In genomic region chr15:74725845-74726773, GRCh38 we compare ENCODE assay signal across 8 cellular contexts. TPM values are rescaled to one million over a fixed set of nuclear protein-coding genes. Genes with fewer than 3 reads are reported as not detected.
A peak's percentile ranks its signal among the peaks of the same experiment; 100 is the strongest.
DNase-seq lines count a peak whose midpoint lies in the region; ATAC-seq and TF ChIP-seq lines count a peak whose summit lies in the region.

No MANE protein-coding gene starts in this region.

- H3K4me1 ChIP-seq in hepatocyte (ENCODE audit: insufficient read depth) (peaks cover 7% of the 10 kb centered on the region), skeletal muscle satellite cell (ENCODE audit: control insufficient read depth, insufficient read depth, low read length) (peaks cover 12% of the 10 kb centered on the region)

- peak overlapping the region in 1 of 2 donors; percentile 89 for H3K27ac Mint-ChIP-seq in activated naive CD4-positive, alpha-beta T cell treated with anti-CD3 and anti-CD28 coated beads, Interleukin-2, amount 50 U/mL, for 72 hours

- peak; percentile 63 for DNase-seq in AG20443 (ENCODE audit: low spot score)
- DNase-seq in SK-MEL-5 (ENCODE audit: low read depth, low spot score), result peak; percentile 26
- DNase-seq in activated naive CD4-positive, alpha-beta T cell treated with anti-CD3 and anti-CD28 coated beads, Interleukin-2, amount 50 U/mL, for 72 hours (ENCODE audit: low spot score in 2 of 2), result peak; percentile 70 to 86
- DNase-seq in hepatocyte (ENCODE audit: low spot score), result peak; percentile 88

- no peaks in the 10 kb centered on the region for H3K9me2 ChIP-seq in hepatocyte (replicated peaks; ENCODE audit: insufficient read depth)

- peak overlapping the region; percentile 21 for H3K9ac ChIP-seq in skeletal muscle satellite cell (ENCODE audit: low read depth, low read length)

- in situ Hi-C loops in SK-MEL-5 (cut with HindIII; ENCODE audit: low pct_unique_long_range_greater_than_20kb, low sequenced_read_pairs), result no loop called here

- H3K79me2 ChIP-seq in hepatocyte, result no peaks in the 10 kb centered on the region

- H3K36me3 ChIP-seq in hepatocyte (replicated peaks; ENCODE audit: insufficient read depth, low read depth) (no peaks in the 10 kb centered on the region), skeletal muscle satellite cell (ENCODE audit: insufficient read depth, low read length) (no peaks in the 10 kb centered on the region)

- H4K20me1 ChIP-seq in hepatocyte (ENCODE audit: insufficient read depth, poor library complexity, severe bottlenecking), result no peaks in the 10 kb centered on the region

- peak overlapping the region; percentile 48 for H3K4me3 ChIP-seq in hepatocyte
- peak overlapping the region; percentile 64 for H3K4me3 ChIP-seq in skeletal muscle satellite cell (ENCODE audit: low read length)

- ATAC-seq in GM19324 (IDR thresholded peaks at IDR 0.05; ENCODE audit: low FRiP score, unreplicated experiment) (peak; percentile 33), HG02798 (IDR thresholded peaks at IDR 0.05; ENCODE audit: poor library complexity, unreplicated experiment) (no peak), GM21529 (IDR thresholded peaks at IDR 0.05; ENCODE audit: unreplicated experiment) (no peak)
- peak; percentile 83 for ATAC-seq in activated naive CD4-positive, alpha-beta T cell treated with anti-CD3 and anti-CD28 coated beads, Interleukin-2, amount 50 U/mL, for 72 hours

- WGBS in hepatocyte (ENCODE audit: low lambda C conversion rate, missing lambda C conversion rate), result 3% methylated on average over 63 of the region's 86 CpGs

- no peaks in the 10 kb centered on the region for H3K9me3 Mint-ChIP-seq in activated naive CD4-positive, alpha-beta T cell treated with anti-CD3 and anti-CD28 coated beads, Interleukin-2, amount 50 U/mL, for 72 hours

- no peak for TF ChIP-seq CTCF in hepatocyte (IDR thresholded peaks at IDR 0.05; ENCODE audit: poor library complexity)

- H3K4me2 ChIP-seq in hepatocyte (peak overlapping the region; percentile 95), skeletal muscle satellite cell (ENCODE audit: low read length) (peak overlapping the region; percentile 86)

- H2AFZ ChIP-seq in hepatocyte, result peak overlapping the region; percentile 63

- no peaks in the 10 kb centered on the region for H3K36me3 Mint-ChIP-seq in activated naive CD4-positive, alpha-beta T cell treated with anti-CD3 and anti-CD28 coated beads, Interleukin-2, amount 50 U/mL, for 72 hours

- peak overlapping the region; percentile 94 for H3K27ac ChIP-seq in hepatocyte

- H3K9me3 ChIP-seq in hepatocyte (ENCODE audit: low read depth) (no peaks in the 10 kb centered on the region), skeletal muscle satellite cell (replicated peaks; ENCODE audit: low read length) (no peaks in the 10 kb centered on the region)

- H3K27me3 ChIP-seq in hepatocyte (peaks cover 8% of the 10 kb centered on the region), skeletal muscle satellite cell (ENCODE audit: control insufficient read depth, insufficient read depth, low read length) (peaks cover 81% of the 10 kb centered on the region)

RNA-seq across cellular contexts. Expression of gene CYP1A1, which starts 0.8 kb away (rescaled TPM):
- total RNA-seq in SK-MEL-5 (2014; rRNA removed; shearing (Covaris generic)), result 2.7 and 5.7 TPM in 2 replicates
- polyA plus RNA-seq in SK-MEL-5 (2015; cell fraction: cytosol; rRNA removed), result 3.7 and 5.7 TPM in 2 replicates
- 6.4 and 9.8 TPM in 2 replicates for polyA plus RNA-seq in SK-MEL-5 (2015; cell fraction: nucleus; rRNA removed)
- 10 to 100 TPM in 1 of 2 donors, 1 to 10 TPM in 1; 2.1 to 11.4 TPM for total RNA-seq in activated naive CD4-positive, alpha-beta T cell treated with anti-CD3 and anti-CD28 coated beads, Interleukin-2, amount 50 U/mL, for 72 hours
- 17.0 and 23.5 TPM in 2 replicates for total RNA-seq in hepatocyte
- polyA plus RNA-seq in hepatocyte, result 19.1 and 22.6 TPM in 2 replicates
- under 0.01 and 0.25 TPM in 2 replicates for total RNA-seq in skeletal muscle satellite cell (2012; rRNA removed)

RNA-seq across cellular contexts. Expression of gene CYP1A2, which starts 22.5 kb away (rescaled TPM):
- not detected in 2 replicates for total RNA-seq in SK-MEL-5 (2014; rRNA removed; shearing (Covaris generic))
- 0.08 TPM in 1 of 2 replicates, not detected in the other for polyA plus RNA-seq in SK-MEL-5 (2015; cell fraction: cytosol; rRNA removed)
- polyA plus RNA-seq in SK-MEL-5 (2015; cell fraction: nucleus; rRNA removed), result not detected in 2 replicates
- total RNA-seq in activated naive CD4-positive, alpha-beta T cell treated with anti-CD3 and anti-CD28 coated beads, Interleukin-2, amount 50 U/mL, for 72 hours, result not detected
- 0.40 TPM in 1 of 2 replicates, not detected in the other for total RNA-seq in hepatocyte
- 0.17 TPM in 1 of 2 replicates, not detected in the other for polyA plus RNA-seq in hepatocyte
- total RNA-seq in skeletal muscle satellite cell (2012; rRNA removed), result not detected in 2 replicates

RNA-seq across cellular contexts. Expression of gene EDC3, which starts 30.3 kb away (rescaled TPM):
- total RNA-seq in SK-MEL-5 (2014; rRNA removed; shearing (Covaris generic)), result 6.8 and 10.2 TPM in 2 replicates
- polyA plus RNA-seq in SK-MEL-5 (2015; cell fraction: cytosol; rRNA removed), result 31.2 and 39.5 TPM in 2 replicates
- 49.9 and 66.7 TPM in 2 replicates for polyA plus RNA-seq in SK-MEL-5 (2015; cell fraction: nucleus; rRNA removed)
- 10 to 100 TPM; 48.6 to 56.4 TPM for total RNA-seq in activated naive CD4-positive, alpha-beta T cell treated with anti-CD3 and anti-CD28 coated beads, Interleukin-2, amount 50 U/mL, for 72 hours
- total RNA-seq in hepatocyte, result 11.5 and 15.0 TPM in 2 replicates
- 21.1 and 31.4 TPM in 2 replicates for polyA plus RNA-seq in hepatocyte
- total RNA-seq in skeletal muscle satellite cell (2012; rRNA removed), result 4.8 and 7.4 TPM in 2 replicates

RNA-seq across cellular contexts. Expression of gene CSK, which starts 55.8 kb away (rescaled TPM):
- total RNA-seq in SK-MEL-5 (2014; rRNA removed; shearing (Covaris generic)), result 20.7 and 21.5 TPM in 2 replicates
- polyA plus RNA-seq in SK-MEL-5 (2015; cell fraction: cytosol; rRNA removed), result 73.6 and 82.4 TPM in 2 replicates
- 83.8 and 120 TPM in 2 replicates for polyA plus RNA-seq in SK-MEL-5 (2015; cell fraction: nucleus; rRNA removed)
- total RNA-seq in activated naive CD4-positive, alpha-beta T cell treated with anti-CD3 and anti-CD28 coated beads, Interleukin-2, amount 50 U/mL, for 72 hours, result 100 to 1,000 TPM; 231 to 297 TPM
- total RNA-seq in hepatocyte, result 15.8 and 16.9 TPM in 2 replicates
- 19.1 and 21.8 TPM in 2 replicates for polyA plus RNA-seq in hepatocyte
- total RNA-seq in skeletal muscle satellite cell (2012; rRNA removed), result 40.1 and 40.8 TPM in 2 replicates

Comparison
In these comparisons a context has a peak if more than half of its experiments do, and no peak if none do; other contexts are left out.
1. DNase-seq: peak in every context shown above with its lines; median percentile 88 in hepatocyte; 78 in activated naive CD4-positive, alpha-beta T cell treated with anti-CD3 and anti-CD28 coated beads, Interleukin-2, amount 50 U/mL, for 72 hours; 63 in AG20443; 26 in SK-MEL-5.
2. ATAC-seq: peak in GM19324 (single experiment) and activated naive CD4-positive, alpha-beta T cell treated with anti-CD3 and anti-CD28 coated beads, Interleukin-2, amount 50 U/mL, for 72 hours (2 of 2); none in HG02798 (single experiment) and GM21529 (single experiment).